Comparison of ENCODE assay signal across 1 cellular context in genomic region chr3:181730934-181731333, GRCh38.
TF ChIP-seq lines count a peak whose summit lies in the region.

No MANE protein-coding gene starts in this region.

TF ChIP-seq in GM23338, 12 proteins besides CTCF, POLR2A, EP300 and RAD21 (continued from another document):
- TF ChIP-seq ZNF462 (CRISPR knock-in tag; IDR thresholded peaks at IDR 0.05) (peak; percentile 68; the same call in 1 of the 2 replicates), ETS1 (IDR thresholded peaks at IDR 0.05) (no peak), EZH2 (IDR thresholded peaks at IDR 0.05; ENCODE audit: low read depth, unreplicated experiment) (no peak), CREB1 (CRISPR knock-in tag; IDR thresholded peaks at IDR 0.05; ENCODE audit: low read depth) (peak; percentile 12; the same call in 1 of the 2 replicates), NANOG (IDR thresholded peaks at IDR 0.05; ENCODE audit: borderline replicate concordance) (peak; percentile 26; the same call in 1 of the 2 replicates), EZH2phosphoT487 (IDR thresholded peaks at IDR 0.05; ENCODE audit: unreplicated experiment) (no peak)
- TF ChIP-seq, protein P1, sequence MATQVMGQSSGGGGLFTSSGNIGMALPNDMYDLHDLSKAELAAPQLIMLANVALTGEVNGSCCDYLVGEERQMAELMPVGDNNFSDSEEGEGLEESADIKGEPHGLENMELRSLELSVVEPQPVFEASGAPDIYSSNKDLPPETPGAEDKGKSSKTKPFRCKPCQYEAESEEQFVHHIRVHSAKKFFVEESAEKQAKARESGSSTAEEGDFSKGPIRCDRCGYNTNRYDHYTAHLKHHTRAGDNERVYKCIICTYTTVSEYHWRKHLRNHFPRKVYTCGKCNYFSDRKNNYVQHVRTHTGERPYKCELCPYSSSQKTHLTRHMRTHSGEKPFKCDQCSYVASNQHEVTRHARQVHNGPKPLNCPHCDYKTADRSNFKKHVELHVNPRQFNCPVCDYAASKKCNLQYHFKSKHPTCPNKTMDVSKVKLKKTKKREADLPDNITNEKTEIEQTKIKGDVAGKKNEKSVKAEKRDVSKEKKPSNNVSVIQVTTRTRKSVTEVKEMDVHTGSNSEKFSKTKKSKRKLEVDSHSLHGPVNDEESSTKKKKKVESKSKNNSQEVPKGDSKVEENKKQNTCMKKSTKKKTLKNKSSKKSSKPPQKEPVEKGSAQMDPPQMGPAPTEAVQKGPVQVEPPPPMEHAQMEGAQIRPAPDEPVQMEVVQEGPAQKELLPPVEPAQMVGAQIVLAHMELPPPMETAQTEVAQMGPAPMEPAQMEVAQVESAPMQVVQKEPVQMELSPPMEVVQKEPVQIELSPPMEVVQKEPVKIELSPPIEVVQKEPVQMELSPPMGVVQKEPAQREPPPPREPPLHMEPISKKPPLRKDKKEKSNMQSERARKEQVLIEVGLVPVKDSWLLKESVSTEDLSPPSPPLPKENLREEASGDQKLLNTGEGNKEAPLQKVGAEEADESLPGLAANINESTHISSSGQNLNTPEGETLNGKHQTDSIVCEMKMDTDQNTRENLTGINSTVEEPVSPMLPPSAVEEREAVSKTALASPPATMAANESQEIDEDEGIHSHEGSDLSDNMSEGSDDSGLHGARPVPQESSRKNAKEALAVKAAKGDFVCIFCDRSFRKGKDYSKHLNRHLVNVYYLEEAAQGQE (IDR thresholded peaks at IDR 0.05; ENCODE audit: unreplicated experiment), result no peak
